In genomic region chr15:38005949-38006800, GRCh38 we compare ENCODE assay signal across 19 cellular contexts.
DNase-seq lines count a peak whose midpoint lies in the region; ATAC-seq, FAIRE-seq and TF ChIP-seq lines count a peak whose summit lies in the region.
"Had no signal": no experiment of that assay in that cellular context is flagged by ENCODE, and none has a peak within 500 bp of the region (broad histone marks: within the 10 kb centered on the region; RNA-seq: fewer than 3 reads in every experiment).

No MANE protein-coding gene starts in this region.

- H3K4me3 ChIP-seq in bronchial epithelial cell (ENCODE audit: low read depth, low read length) (no peak overlapping the region), smooth muscle cell (no peak overlapping the region)
- H3K4me3 ChIP-seq: tibial nerve had no signal

- DNase-seq in DMS53 (lab: John Stamatoyannopoulos, UW) (peak; percentile 7), DMS53 treated with DMSO at 0.1 percent for 48 hours (lab: John Stamatoyannopoulos, UW; ENCODE audit: unreplicated experiment) (no peak), bronchial epithelial cell (ENCODE audit: low read depth) (peak; percentile 14), medulla oblongata (ENCODE audit: extremely low spot score) (peak; percentile 49), smooth muscle cell (lab: John Stamatoyannopoulos, UW; ENCODE audit: unreplicated experiment) (no peak), cortex of kidney (lab: John Stamatoyannopoulos, UW) (no peak)
- DNase-seq: activated CD8-positive, alpha-beta T cell treated with anti-CD3 and anti-CD28 coated beads for 36 hours; CD4-positive, alpha-beta T cell; central memory CD4-positive, alpha-beta T cell; endodermal cell; NCI-H2171; NCI-H82; WERI-Rb-1 had no signal

- no peak for FAIRE-seq in bronchial epithelial cell (lab: Jason Lieb, UNC)

- no peaks in the 10 kb centered on the region for H3K79me2 ChIP-seq in smooth muscle cell (ENCODE audit: low read depth)

- H2AFZ ChIP-seq in smooth muscle cell (ENCODE audit: low read depth): peak overlapping the region; percentile 71

- no peaks in the 10 kb centered on the region for H4K20me1 ChIP-seq in smooth muscle cell (ENCODE audit: low read depth)

- H3K27ac ChIP-seq in smooth muscle cell (ENCODE audit: low read depth): no peak overlapping the region
- H3K27ac ChIP-seq: 22Rv1, RWPE1, tibial nerve, WERI-Rb-1 had no signal

- ATAC-seq in GM18498 (IDR thresholded peaks at IDR 0.05; ENCODE audit: unreplicated experiment) (no peak), GM18520 (IDR thresholded peaks at IDR 0.05; ENCODE audit: unreplicated experiment) (no peak)
- ATAC-seq: activated CD8-positive, alpha-beta T cell treated with anti-CD3 and anti-CD28 coated beads for 36 hours; natural killer cell treated with Interleukin-12 subunit alpha and Interleukin-12 subunit beta and Interleukin-15 and Interleukin-18, amount 100 ng/mL, for 72 hours had no signal

- 85% methylated on average over 2 of the region's 2 CpGs for WGBS in smooth muscle cell (ENCODE audit: low lambda C conversion rate)

- H3K36me3 ChIP-seq in bronchial epithelial cell (ENCODE audit: control insufficient read depth, insufficient read depth, low read length): no peaks in the 10 kb centered on the region
- no peaks in the 10 kb centered on the region for H3K36me3 ChIP-seq in smooth muscle cell (ENCODE audit: low read depth)
- H3K36me3 ChIP-seq: tibial nerve, WERI-Rb-1 had no signal

- TF ChIP-seq CTCF in bronchial epithelial cell (IDR thresholded peaks at IDR 0.05; ENCODE audit: insufficient read depth, low read length, severe bottlenecking): no peak
- TF ChIP-seq CTCF in smooth muscle cell (IDR thresholded peaks at IDR 0.05; ENCODE audit: borderline replicate concordance, insufficient read depth, poor library complexity, severe bottlenecking): no peak

- no peaks in the 10 kb centered on the region for H3K27me3 ChIP-seq in bronchial epithelial cell (ENCODE audit: control insufficient read depth, insufficient read depth, low read length)
- H3K27me3 ChIP-seq in smooth muscle cell (ENCODE audit: low read depth): no peaks in the 10 kb centered on the region
- H3K27me3 ChIP-seq: tibial nerve had no signal

- no peaks in the 10 kb centered on the region for H3F3A ChIP-seq in smooth muscle cell (ENCODE audit: low read depth)

- no peaks in the 10 kb centered on the region for H3K4me1 ChIP-seq in smooth muscle cell (ENCODE audit: low read depth)
- H3K4me1 ChIP-seq: tibial nerve had no signal

- H3K9ac ChIP-seq in smooth muscle cell (ENCODE audit: low read depth): no peak overlapping the region

- no peak overlapping the region for H3K4me2 ChIP-seq in smooth muscle cell

- no peaks in the 10 kb centered on the region for H3K9me3 ChIP-seq in smooth muscle cell (replicated peaks; ENCODE audit: low read depth)

Comparison
In these comparisons a context has a peak if more than half of its experiments do, and no peak if none do; other contexts are left out.
1. DNase-seq: peak in DMS53 (single experiment), bronchial epithelial cell (single experiment) and medulla oblongata (single experiment); none in DMS53 treated with DMSO at 0.1 percent for 48 hours (single experiment), smooth muscle cell (single experiment) and cortex of kidney (single experiment).